ENCODE assay signal across 1 cellular context in the genomic region with DNA sequence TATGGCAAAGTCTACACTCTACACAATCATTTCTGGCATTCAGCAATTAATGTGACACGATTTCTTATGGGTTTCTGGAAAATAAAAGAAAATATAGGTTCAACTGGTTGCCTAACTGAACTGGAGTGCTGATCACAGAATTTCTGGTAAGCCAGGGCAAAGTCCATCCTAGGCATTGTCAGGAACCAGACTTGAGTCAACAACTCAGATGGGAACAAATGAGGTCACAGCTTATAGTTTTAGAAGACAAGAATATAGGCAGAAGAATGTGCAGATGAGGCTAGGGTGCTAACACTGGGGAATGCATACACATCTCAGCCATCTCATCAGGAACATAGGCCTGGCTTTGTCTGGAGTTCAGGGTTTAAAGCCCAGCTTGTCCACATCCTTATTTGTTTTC.
TF ChIP-seq lines count a peak whose summit lies in the region.

No MANE protein-coding gene starts in this region.

TF ChIP-seq in HepG2, 621 proteins besides CTCF, POLR2A, EP300 and RAD21 (continued from another document):
- TF ChIP-seq, protein P1, sequence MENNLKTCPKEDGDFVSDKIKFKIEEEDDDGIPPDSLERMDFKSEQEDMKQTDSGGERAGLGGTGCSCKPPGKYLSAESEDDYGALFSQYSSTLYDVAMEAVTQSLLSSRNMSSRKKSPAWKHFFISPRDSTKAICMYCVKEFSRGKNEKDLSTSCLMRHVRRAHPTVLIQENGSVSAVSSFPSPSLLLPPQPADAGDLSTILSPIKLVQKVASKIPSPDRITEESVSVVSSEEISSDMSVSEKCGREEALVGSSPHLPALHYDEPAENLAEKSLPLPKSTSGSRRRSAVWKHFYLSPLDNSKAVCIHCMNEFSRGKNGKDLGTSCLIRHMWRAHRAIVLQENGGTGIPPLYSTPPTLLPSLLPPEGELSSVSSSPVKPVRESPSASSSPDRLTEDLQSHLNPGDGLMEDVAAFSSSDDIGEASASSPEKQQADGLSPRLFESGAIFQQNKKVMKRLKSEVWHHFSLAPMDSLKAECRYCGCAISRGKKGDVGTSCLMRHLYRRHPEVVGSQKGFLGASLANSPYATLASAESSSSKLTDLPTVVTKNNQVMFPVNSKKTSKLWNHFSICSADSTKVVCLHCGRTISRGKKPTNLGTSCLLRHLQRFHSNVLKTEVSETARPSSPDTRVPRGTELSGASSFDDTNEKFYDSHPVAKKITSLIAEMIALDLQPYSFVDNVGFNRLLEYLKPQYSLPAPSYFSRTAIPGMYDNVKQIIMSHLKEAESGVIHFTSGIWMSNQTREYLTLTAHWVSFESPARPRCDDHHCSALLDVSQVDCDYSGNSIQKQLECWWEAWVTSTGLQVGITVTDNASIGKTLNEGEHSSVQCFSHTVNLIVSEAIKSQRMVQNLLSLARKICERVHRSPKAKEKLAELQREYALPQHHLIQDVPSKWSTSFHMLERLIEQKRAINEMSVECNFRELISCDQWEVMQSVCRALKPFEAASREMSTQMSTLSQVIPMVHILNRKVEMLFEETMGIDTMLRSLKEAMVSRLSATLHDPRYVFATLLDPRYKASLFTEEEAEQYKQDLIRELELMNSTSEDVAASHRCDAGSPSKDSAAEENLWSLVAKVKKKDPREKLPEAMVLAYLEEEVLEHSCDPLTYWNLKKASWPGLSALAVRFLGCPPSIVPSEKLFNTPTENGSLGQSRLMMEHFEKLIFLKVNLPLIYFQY (CRISPR knock-in tag; IDR thresholded peaks at IDR 0.05; ENCODE audit: borderline replicate concordance) = no peak
- TF ChIP-seq RBFOX2 (IDR thresholded peaks at IDR 0.05; ENCODE audit: low read depth, low read length) = no peak
- no peak for TF ChIP-seq RARG (CRISPR knock-in tag; IDR thresholded peaks at IDR 0.05; ENCODE audit: low read depth)
- TF ChIP-seq, protein P2, sequence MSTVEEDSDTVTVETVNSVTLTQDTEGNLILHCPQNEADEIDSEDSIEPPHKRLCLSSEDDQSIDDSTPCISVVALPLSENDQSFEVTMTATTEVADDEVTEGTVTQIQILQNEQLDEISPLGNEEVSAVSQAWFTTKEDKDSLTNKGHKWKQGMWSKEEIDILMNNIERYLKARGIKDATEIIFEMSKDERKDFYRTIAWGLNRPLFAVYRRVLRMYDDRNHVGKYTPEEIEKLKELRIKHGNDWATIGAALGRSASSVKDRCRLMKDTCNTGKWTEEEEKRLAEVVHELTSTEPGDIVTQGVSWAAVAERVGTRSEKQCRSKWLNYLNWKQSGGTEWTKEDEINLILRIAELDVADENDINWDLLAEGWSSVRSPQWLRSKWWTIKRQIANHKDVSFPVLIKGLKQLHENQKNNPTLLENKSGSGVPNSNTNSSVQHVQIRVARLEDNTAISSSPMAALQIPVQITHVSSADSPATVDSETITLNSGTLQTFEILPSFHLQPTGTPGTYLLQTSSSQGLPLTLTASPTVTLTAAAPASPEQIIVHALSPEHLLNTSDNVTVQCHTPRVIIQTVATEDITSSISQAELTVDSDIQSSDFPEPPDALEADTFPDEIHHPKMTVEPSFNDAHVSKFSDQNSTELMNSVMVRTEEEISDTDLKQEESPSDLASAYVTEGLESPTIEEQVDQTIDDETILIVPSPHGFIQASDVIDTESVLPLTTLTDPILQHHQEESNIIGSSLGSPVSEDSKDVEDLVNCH (CRISPR knock-in tag; IDR thresholded peaks at IDR 0.05) = no peak
- TF ChIP-seq, protein P3, sequence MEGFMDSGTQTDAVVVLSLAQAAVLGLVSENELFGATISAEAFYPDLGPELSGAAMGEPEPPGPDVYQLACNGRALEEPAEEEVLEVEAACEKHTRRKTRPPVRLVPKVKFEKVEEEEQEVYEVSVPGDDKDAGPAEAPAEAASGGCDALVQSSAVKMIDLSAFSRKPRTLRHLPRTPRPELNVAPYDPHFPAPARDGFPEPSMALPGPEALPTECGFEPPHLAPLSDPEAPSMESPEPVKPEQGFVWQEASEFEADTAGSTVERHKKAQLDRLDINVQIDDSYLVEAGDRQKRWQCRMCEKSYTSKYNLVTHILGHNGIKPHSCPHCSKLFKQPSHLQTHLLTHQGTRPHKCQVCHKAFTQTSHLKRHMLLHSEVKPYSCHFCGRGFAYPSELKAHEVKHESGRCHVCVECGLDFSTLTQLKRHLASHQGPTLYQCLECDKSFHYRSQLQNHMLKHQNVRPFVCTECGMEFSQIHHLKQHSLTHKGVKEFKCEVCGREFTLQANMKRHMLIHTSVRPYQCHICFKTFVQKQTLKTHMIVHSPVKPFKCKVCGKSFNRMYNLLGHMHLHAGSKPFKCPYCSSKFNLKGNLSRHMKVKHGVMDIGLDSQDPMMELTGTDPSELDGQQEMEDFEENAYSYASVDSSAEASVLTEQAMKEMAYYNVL (CRISPR knock-in tag; IDR thresholded peaks at IDR 0.05; ENCODE audit: borderline replicate concordance) = no peak
- TF ChIP-seq NCOA5 (CRISPR knock-in tag; IDR thresholded peaks at IDR 0.05) = no peak
- TF ChIP-seq SAP130 (CRISPR knock-in tag; IDR thresholded peaks at IDR 0.05; ENCODE audit: low read depth) = no peak
- no peak for TF ChIP-seq HDAC2 (CRISPR knock-in tag; IDR thresholded peaks at IDR 0.05)
- TF ChIP-seq NRL (CRISPR knock-in tag; IDR thresholded peaks at IDR 0.05; ENCODE audit: borderline replicate concordance) = no peak
- no peak for TF ChIP-seq ZNF326 (CRISPR knock-in tag; IDR thresholded peaks at IDR 0.05; ENCODE audit: borderline replicate concordance)
- TF ChIP-seq ZNF230 (CRISPR knock-in tag; IDR thresholded peaks at IDR 0.05) = no peak
